Comparison of ENCODE assay signal across 15 cellular contexts in genomic region chrX:153735274-153735673, GRCh38. TPM values are rescaled to one million over a fixed set of nuclear protein-coding genes. Genes with fewer than 3 reads are reported as not detected.
DNase-seq lines count a peak whose midpoint lies in the region; ATAC-seq and TF ChIP-seq lines count a peak whose summit lies in the region.
"Had no signal": no experiment of that assay in that cellular context is flagged by ENCODE, and none has a peak within 500 bp of the region (broad histone marks: within the 10 kb centered on the region; RNA-seq: fewer than 3 reads in every experiment).

No MANE protein-coding gene starts in this region.

- H3K4me1 ChIP-seq in mammary epithelial cell (ENCODE audit: insufficient read depth, low read length) (peaks cover 13% of the 10 kb centered on the region), Karpas-422 (ENCODE audit: low read length) (peaks cover 14% of the 10 kb centered on the region)

- H3K36me3 Mint-ChIP-seq in MCF 10A (ENCODE audit: insufficient read depth, unreplicated experiment) (peaks cover 5% of the 10 kb centered on the region), type B pancreatic cell (peaks cover 9% of the 10 kb centered on the region)
- H3K36me3 Mint-ChIP-seq in activated naive CD8-positive, alpha-beta T cell treated with anti-CD3 and anti-CD28 coated beads, Interleukin-2, amount 50 U/mL, for 24 hours (ENCODE audit: low read depth) = peaks cover 10% of the 10 kb centered on the region

- H3K4me3 Mint-ChIP-seq in MCF 10A (ENCODE audit: unreplicated experiment) (no peak overlapping the region), type B pancreatic cell (no peak overlapping the region)
- H3K4me3 Mint-ChIP-seq in activated naive CD8-positive, alpha-beta T cell treated with anti-CD3 and anti-CD28 coated beads, Interleukin-2, amount 50 U/mL, for 24 hours = no peak overlapping the region
- H3K4me3 Mint-ChIP-seq: dendritic cell treated with granulocyte-macrophage colony-stimulating factor and Interleukin-4, amounts not matched to agents 40 ng/mL and 50 ng/mL, for 4 days; nephron had no signal

- H3K9me2 ChIP-seq in Karpas-422 (replicated peaks; ENCODE audit: insufficient read depth, low read length) = no peaks in the 10 kb centered on the region

- dilution Hi-C loops in mammary epithelial cell (cut with HindIII; ENCODE audit: low sequenced_read_pairs) = no loop called here

- H3K4me1 Mint-ChIP-seq in MCF 10A (ENCODE audit: insufficient read depth, unreplicated experiment) (peaks cover 16% of the 10 kb centered on the region), type B pancreatic cell (ENCODE audit: unreplicated experiment) (no peaks in the 10 kb centered on the region)
- peaks cover 30% of the 10 kb centered on the region for H3K4me1 Mint-ChIP-seq in activated naive CD8-positive, alpha-beta T cell treated with anti-CD3 and anti-CD28 coated beads, Interleukin-2, amount 50 U/mL, for 24 hours
- H3K4me1 Mint-ChIP-seq: nephron had no signal

- H3K36me3 ChIP-seq in mammary epithelial cell (ENCODE audit: insufficient read depth, low read length) = no peaks in the 10 kb centered on the region
- H3K36me3 ChIP-seq in Karpas-422 (ENCODE audit: insufficient read depth, low read length) = no peaks in the 10 kb centered on the region

- H3K79me2 ChIP-seq in mammary epithelial cell (ENCODE audit: insufficient read depth, low read length) (no peaks in the 10 kb centered on the region), Karpas-422 (ENCODE audit: low read length) (no peaks in the 10 kb centered on the region)

- H2AFZ ChIP-seq in mammary epithelial cell (ENCODE audit: low read depth, low read length) (no peak overlapping the region), Karpas-422 (ENCODE audit: low read length) (0 out of 2 replicates have a peak overlapping the region, but pooled peaks have one; percentile 3)

- H3K27me3 Mint-ChIP-seq in MCF 10A (ENCODE audit: insufficient read depth, unreplicated experiment) (no peaks in the 10 kb centered on the region), type B pancreatic cell (no peaks in the 10 kb centered on the region)
- no peaks in the 10 kb centered on the region for H3K27me3 Mint-ChIP-seq in activated naive CD8-positive, alpha-beta T cell treated with anti-CD3 and anti-CD28 coated beads, Interleukin-2, amount 50 U/mL, for 24 hours
- H3K27me3 Mint-ChIP-seq: dendritic cell treated with granulocyte-macrophage colony-stimulating factor and Interleukin-4, amounts not matched to agents 40 ng/mL and 50 ng/mL, for 4 days had no signal

- H4K20me1 ChIP-seq in mammary epithelial cell (ENCODE audit: insufficient read depth, low read length) (no peaks in the 10 kb centered on the region), Karpas-422 (ENCODE audit: insufficient read depth, low read depth, low read length) (no peaks in the 10 kb centered on the region)

- ATAC-seq in activated naive CD8-positive, alpha-beta T cell treated with anti-CD3 and anti-CD28 coated beads, Interleukin-2, amount 50 U/mL, for 24 hours = peak; percentile 83
- no peak for ATAC-seq in GM21515 (IDR thresholded peaks at IDR 0.05; ENCODE audit: unreplicated experiment)
- no peak for ATAC-seq in GM21367 (IDR thresholded peaks at IDR 0.05; ENCODE audit: unreplicated experiment)

- H3K9ac ChIP-seq in mammary epithelial cell (ENCODE audit: insufficient read depth, low read length) (no peak overlapping the region), Karpas-422 (ENCODE audit: low read length) (no peak overlapping the region)

- POLR2A ChIA-PET in MCF 10A (lab: Yijun Ruan, JAX) = no interaction called here

- peak; percentile 23 for DNase-seq in MCF 10A (ENCODE audit: unreplicated experiment)
- DNase-seq in mammary epithelial cell = no peak
- peak; percentile 87 for DNase-seq in Karpas-422
- DNase-seq in activated naive CD8-positive, alpha-beta T cell treated with anti-CD3 and anti-CD28 coated beads, Interleukin-2, amount 50 U/mL, for 24 hours = no peak
- DNase-seq in type B pancreatic cell (ENCODE audit: extremely low spot score, unreplicated experiment) = no peak
- no peak for DNase-seq in cerebellum (ENCODE audit: low spot score)
- DNase-seq: activated effector memory CD4-positive, alpha-beta T cell treated with anti-CD3 and anti-CD28 coated beads, Interleukin-2, amount 50 U/mL, for 16 hours; C1 segment of cervical spinal cord; kidney; NCI-H2029 treated with DMSO at 0.1 percent for 48 hours; trophoblast cell had no signal

- BruUV-seq in MCF 10A (replicated peaks; lab: Mats Ljungman, UMichigan) (no TSS peak), mammary epithelial cell (replicated peaks; lab: Mats Ljungman, UMichigan) (no TSS peak)

- WGBS in mammary epithelial cell (ENCODE audit: low coverage, missing lambda C conversion rate) = 74% methylated on average over 9 of the region's 9 CpGs

- TF ChIP-seq CTCF in MCF 10A (IDR thresholded peaks at IDR 0.05; ENCODE audit: unreplicated experiment) (no peak), mammary epithelial cell (conservative IDR thresholded peaks at IDR 0.05 in 1 of 2, IDR thresholded peaks at IDR 0.05 in 1 of 2; ENCODE audit: extremely low read depth in 1 of 2, insufficient read depth in 1 of 2, low read depth in 1 of 2, low read length in 2 of 2) (peak in 1 of 2 donors; percentile 21), type B pancreatic cell (conservative IDR thresholded peaks at IDR 0.05) (peak; percentile 40)

- H3K27ac ChIP-seq in mammary epithelial cell (ENCODE audit: insufficient read depth, low read depth, low read length) (no peak overlapping the region), Karpas-422 (ENCODE audit: low read length) (peak overlapping the region; percentile 30; the same call in 1 of the 2 replicates)

- CTCF ChIA-PET in MCF 10A (lab: Yijun Ruan, JAX) = interaction anchor here (1.0 to 1.5 kb wide), 2 partner anchors 8 to 28 kb away, joined by 3 to 5 read pairs; no protein-coding TSS in a partner anchor
- CTCF ChIA-PET in mammary epithelial cell (lab: Charles Lee; ENCODE audit: low non-redundant PET) = no interaction called here

- H3K4me3 ChIP-seq in mammary epithelial cell (replicated peaks in 1 of 3; ENCODE audit: insufficient read depth in 1 of 3, low read depth in 2 of 3, low read length in 3 of 3) (no peak overlapping the region), Karpas-422 (ENCODE audit: low read length) (peak overlapping the region; percentile 2; the same call in 1 of the 2 replicates)

- H3K27me3 ChIP-seq in mammary epithelial cell (ENCODE audit: insufficient read depth, low read length) (no peaks in the 10 kb centered on the region), Karpas-422 (ENCODE audit: low read length) (no peaks in the 10 kb centered on the region)

- H3K9me3 ChIP-seq in mammary epithelial cell (replicated peaks; ENCODE audit: insufficient read depth, low read length) = peaks cover 15% of the 10 kb centered on the region
- no peaks in the 10 kb centered on the region for H3K9me3 ChIP-seq in Karpas-422 (ENCODE audit: low read length)

- in situ Hi-C loops in mammary epithelial cell (cut with MboI; ENCODE audit: low sequenced_read_pairs in 2 of 2) = no loop called here

- H3K9me3 Mint-ChIP-seq in MCF 10A (ENCODE audit: unreplicated experiment) (peaks cover 7% of the 10 kb centered on the region), type B pancreatic cell (no peaks in the 10 kb centered on the region)
- no peaks in the 10 kb centered on the region for H3K9me3 Mint-ChIP-seq in activated naive CD8-positive, alpha-beta T cell treated with anti-CD3 and anti-CD28 coated beads, Interleukin-2, amount 50 U/mL, for 24 hours
- H3K9me3 Mint-ChIP-seq: dendritic cell treated with granulocyte-macrophage colony-stimulating factor and Interleukin-4, amounts not matched to agents 40 ng/mL and 50 ng/mL, for 4 days had no signal

- H3K4me2 ChIP-seq in mammary epithelial cell (ENCODE audit: insufficient read depth, low read depth, low read length) (no peak overlapping the region), Karpas-422 (ENCODE audit: low read depth, low read length, poor library complexity, severe bottlenecking) (peak overlapping the region; percentile 57)

- H3K27ac Mint-ChIP-seq in MCF 10A (ENCODE audit: low read depth, unreplicated experiment) = no peak overlapping the region
- H3K27ac Mint-ChIP-seq in activated naive CD8-positive, alpha-beta T cell treated with anti-CD3 and anti-CD28 coated beads, Interleukin-2, amount 50 U/mL, for 24 hours = no peak overlapping the region
- no peak overlapping the region for H3K27ac Mint-ChIP-seq in type B pancreatic cell
- H3K27ac Mint-ChIP-seq: dendritic cell treated with granulocyte-macrophage colony-stimulating factor and Interleukin-4, amounts not matched to agents 40 ng/mL and 50 ng/mL, for 4 days; nephron had no signal

- intact Hi-C loops in MCF 10A (cut with micrococcal nuclease) = no loop called here
- intact Hi-C loops in mammary epithelial cell (cut with micrococcal nuclease) = no loop called here

RNA-seq across cellular contexts. Expression of gene ABCD1, which starts 10.6 kb away (rescaled TPM):
- 3.5 and 4.1 TPM in 2 replicates for total RNA-seq in MCF 10A (2022)
- 1 to 10 TPM; 4.0 to 5.7 TPM for total RNA-seq in mammary epithelial cell
- polyA plus RNA-seq in mammary epithelial cell = 1.7 TPM
- 22.6 TPM for polyA minus RNA-seq in mammary epithelial cell
- total RNA-seq in Karpas-422 (2014; rRNA removed; shearing (Covaris generic); ENCODE audit: low replicate concordance) = 1.9 and 4.1 TPM in 2 replicates
- total RNA-seq in type B pancreatic cell (ENCODE audit: low replicate concordance) = 6.2 and 8.0 TPM in 2 replicates
- 3.8 TPM for total RNA-seq in cerebellum

RNA-seq across cellular contexts. Expression of gene BCAP31, which starts 11.1 kb away (rescaled TPM):
- 197 and 203 TPM in 2 replicates for total RNA-seq in MCF 10A (2022)
- 100 to 1,000 TPM; 156 to 277 TPM for total RNA-seq in mammary epithelial cell
- 256 TPM for polyA plus RNA-seq in mammary epithelial cell
- polyA minus RNA-seq in mammary epithelial cell = 371 TPM
- total RNA-seq in Karpas-422 (2014; rRNA removed; shearing (Covaris generic); ENCODE audit: low replicate concordance) = 99.7 and 110 TPM in 2 replicates
- 160 and 223 TPM in 2 replicates for total RNA-seq in type B pancreatic cell (ENCODE audit: low replicate concordance)
- total RNA-seq in cerebellum = 40.0 TPM

RNA-seq across cellular contexts. Expression of gene PLXNB3, which starts 28.8 kb away (rescaled TPM):
- total RNA-seq in MCF 10A (2022) (7.2 and 13.5 TPM in 2 replicates), mammary epithelial cell (10 to 100 TPM; 15.2 to 24.6 TPM), type B pancreatic cell (ENCODE audit: low replicate concordance) (1.2 and 1.4 TPM in 2 replicates), cerebellum (3.3 TPM)
- 12.0 TPM for polyA plus RNA-seq in mammary epithelial cell
- 3.6 TPM for polyA minus RNA-seq in mammary epithelial cell
- total RNA-seq in Karpas-422 (2014; rRNA removed; shearing (Covaris generic); ENCODE audit: low replicate concordance) = not detected in 2 replicates

RNA-seq across cellular contexts. Expression of gene SRPK3, which starts 45.6 kb away (rescaled TPM):
- not detected in 2 replicates for total RNA-seq in MCF 10A (2022)
- total RNA-seq in mammary epithelial cell = under 1 TPM; 0.09 to 0.33 TPM
- polyA plus RNA-seq in mammary epithelial cell = 0.10 TPM
- not detected for polyA minus RNA-seq in mammary epithelial cell
- total RNA-seq in Karpas-422 (2014; rRNA removed; shearing (Covaris generic); ENCODE audit: low replicate concordance) = not detected in 2 replicates
- total RNA-seq in type B pancreatic cell (ENCODE audit: low replicate concordance) = not detected in 2 replicates
- total RNA-seq in cerebellum = 0.18 TPM

RNA-seq across cellular contexts. Expression of gene SLC6A8, which starts 47.5 kb away (rescaled TPM):
- total RNA-seq in MCF 10A (2022) (59.9 and 66.6 TPM in 2 replicates), mammary epithelial cell (10 to 100 TPM; 20.5 to 99.2 TPM), type B pancreatic cell (ENCODE audit: low replicate concordance) (19.9 and 56.8 TPM in 2 replicates), cerebellum (16.0 TPM)
- polyA plus RNA-seq in mammary epithelial cell = 82.3 TPM
- 178 TPM for polyA minus RNA-seq in mammary epithelial cell
- 0.14 TPM in 1 of 2 replicates, not detected in the other for total RNA-seq in Karpas-422 (2014; rRNA removed; shearing (Covaris generic); ENCODE audit: low replicate concordance)

Comparison
In these comparisons a context has a peak if more than half of its experiments do, and no peak if none do; other contexts are left out.
1. DNase-seq: peak in MCF 10A (single experiment) and Karpas-422 (single experiment); none in mammary epithelial cell (single experiment), activated naive CD8-positive, alpha-beta T cell treated with anti-CD3 and anti-CD28 coated beads, Interleukin-2, amount 50 U/mL, for 24 hours (single experiment), type B pancreatic cell (single experiment) and cerebellum (single experiment).